ENCODE assay signal across 21 cellular contexts in the genomic region with DNA sequence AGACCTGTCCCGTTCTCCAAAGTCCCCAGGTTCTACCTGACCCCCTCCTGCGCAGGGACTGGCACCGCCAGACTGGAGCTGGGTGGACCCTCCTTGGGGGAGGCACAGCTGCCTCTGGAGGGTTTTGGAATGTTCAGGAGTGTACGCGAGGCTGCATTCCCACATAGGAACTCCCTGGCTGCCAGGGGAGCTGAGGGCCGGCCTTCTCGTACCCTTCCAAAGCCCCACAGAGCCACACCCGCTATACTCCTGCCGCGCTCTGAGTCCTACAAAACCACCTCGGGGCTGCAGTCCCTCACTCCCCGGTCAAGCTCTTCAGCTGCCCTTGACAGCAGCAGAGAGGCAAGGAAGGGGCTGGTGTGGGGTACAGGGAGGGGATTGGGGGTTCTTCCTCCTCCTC. TPM values are rescaled to one million over a fixed set of nuclear protein-coding genes. Genes with fewer than 3 reads are reported as not detected.
"Had no signal": no experiment of that assay in that cellular context is flagged by ENCODE, and none has a peak within 500 bp of the region (broad histone marks: within the 10 kb centered on the region; RNA-seq: fewer than 3 reads in every experiment).

No MANE protein-coding gene starts in this region.

- H3K4me1 Mint-ChIP-seq: immature natural killer cell, nephron had no signal

- H3K9me3 ChIP-seq: stomach, thoracic aorta, transverse colon had no signal

- H3K4me3 ChIP-seq: left ventricle myocardium inferior, lung, spleen, stomach, thoracic aorta, transverse colon had no signal

- H3K4me3 Mint-ChIP-seq: immature natural killer cell, nephron had no signal

- H3K27ac ChIP-seq: foreskin keratinocyte, left ventricle myocardium inferior, spleen, stomach, thoracic aorta, transverse colon had no signal

- H3K9me3 Mint-ChIP-seq: nephron had no signal

- H3K36me3 Mint-ChIP-seq: immature natural killer cell, naive B cell had no signal

- H3K36me3 ChIP-seq: left ventricle myocardium inferior, spleen, stomach, thoracic aorta, transverse colon had no signal

- H3K4me1 ChIP-seq: foreskin keratinocyte, left ventricle myocardium inferior, spleen, stomach, transverse colon had no signal

- DNase-seq: dermis blood vessel endothelial cell; erythroblast; foreskin keratinocyte; immature natural killer cell; left cardiac atrium; left ventricle myocardium inferior; mesenchymal stem cell; naive B cell; spleen; stimulated activated CD4-positive, alpha-beta T cell treated with anti-CD3 and anti-CD28 coated beads, Interleukin-2, amount 100 ng/mL, for 24 hours; stimulated activated CD4-positive, alpha-beta T cell treated with anti-CD3 and anti-CD28 coated beads, Interleukin-4, amount 100 ng/mL, for 4 hours; stimulated activated naive CD4-positive, alpha-beta T cell; stomach; substantia nigra; transverse colon had no signal

- ATAC-seq: foreskin keratinocyte, sciatic nerve had no signal

- H3K27ac Mint-ChIP-seq: immature natural killer cell, naive B cell, nephron had no signal

RNA-seq across cellular contexts. Expression of gene MUC16, which starts 0.5 kb away (rescaled TPM):
- total RNA-seq: dermis blood vessel endothelial cell, foreskin keratinocyte, left ventricle myocardium inferior, osteocyte, skeletal muscle tissue, transverse colon had no signal
- polyA plus RNA-seq: foreskin keratinocyte, immature natural killer cell had no signal
